ENCODE assay signal across 7 cellular contexts in the genomic region with DNA sequence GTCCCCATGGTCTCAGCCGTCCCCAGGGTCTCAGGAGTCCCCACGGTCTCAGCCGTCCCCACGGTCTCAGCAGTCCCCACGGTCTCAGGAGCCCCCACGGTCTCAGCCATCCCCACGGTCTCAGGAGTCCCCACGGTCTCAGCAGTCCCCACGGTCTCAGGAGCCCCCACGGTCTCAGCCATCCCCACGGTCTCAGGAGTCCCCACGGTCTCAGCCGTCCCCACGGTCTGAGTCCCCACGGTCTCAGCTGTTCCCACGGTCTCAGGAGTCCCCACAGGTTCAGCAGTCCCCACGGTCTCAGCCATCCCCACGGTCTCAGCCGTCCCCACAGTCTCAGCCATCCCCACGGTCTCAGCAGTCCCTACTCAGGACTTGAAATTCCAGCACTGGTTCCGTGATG. TPM values are rescaled to one million over a fixed set of nuclear protein-coding genes. Genes with fewer than 3 reads are reported as not detected.
"Had no signal": no experiment of that assay in that cellular context is flagged by ENCODE, and none has a peak within 500 bp of the region (broad histone marks: within the 10 kb centered on the region; RNA-seq: fewer than 3 reads in every experiment).

No MANE protein-coding gene starts in this region.

RNA-seq across cellular contexts. Expression of gene HS3ST6, which starts 1.9 kb away (rescaled TPM):
- total RNA-seq: GM23338, H4, H7, HepG2, HFFc6, HT1080 had no signal
- polyA plus RNA-seq: HepG2, IgD-negative memory B cell had no signal

RNA-seq across cellular contexts. Expression of gene RPL3L, which starts 34.4 kb away (rescaled TPM):
- total RNA-seq: H4, H7, HepG2, HFFc6, HT1080 had no signal
- polyA plus RNA-seq: IgD-negative memory B cell had no signal
